ENCODE assay signal across 8 cellular contexts in genomic region chr15:83559310-83559966, GRCh38.
A peak's percentile ranks its signal among the peaks of the same experiment; 100 is the strongest.
DNase-seq lines count a peak whose midpoint lies in the region; ATAC-seq, FAIRE-seq and TF ChIP-seq lines count a peak whose summit lies in the region.

No MANE protein-coding gene starts in this region.

- TF ChIP-seq CTCF in RWPE1 (conservative IDR thresholded peaks at IDR 0.05; ENCODE audit: low read depth) (peak; percentile 94), sigmoid colon (IDR thresholded peaks at IDR 0.05) (peak; percentile 54 to 83 (median 74))

- TF ChIP-seq POLR2A in sigmoid colon (IDR thresholded peaks at IDR 0.05), result no peak

- H3K36me3 ChIP-seq in sigmoid colon, result no peaks in the 10 kb centered on the region

- DNase-seq in C1 segment of cervical spinal cord (lab: John Stamatoyannopoulos, UW) (peak in 11 of 14 donors; percentile 15 to 69 (median 39)), HTR-8/SVneo (ENCODE audit: insufficient read length, low spot score) (peak; percentile 57), RWPE1 (ENCODE audit: low spot score) (peak; percentile 86), astrocyte of the hippocampus (ENCODE audit: low read depth, low spot score) (peak; percentile 82), hepatic stellate cell (ENCODE audit: low spot score) (peak; percentile 43), sigmoid colon (peak; percentile 78)

- H3K4me3 ChIP-seq in sigmoid colon, result no peak overlapping the region

- POLR2A ChIA-PET in RWPE1 (lab: Yijun Ruan, JAX; ENCODE audit: low non-redundant PET), result no interaction called here

- ATAC-seq in GM18870 (IDR thresholded peaks at IDR 0.05; ENCODE audit: unreplicated experiment), result peak; percentile 81
- ATAC-seq in GM19324 (IDR thresholded peaks at IDR 0.05; ENCODE audit: low FRiP score, unreplicated experiment), result no peak

- H3K27ac ChIP-seq in RWPE1, result no peak overlapping the region
- no peak overlapping the region for H3K27ac ChIP-seq in sigmoid colon

- no peak for TF ChIP-seq EP300 in sigmoid colon (IDR thresholded peaks at IDR 0.05)

- CTCF ChIA-PET in RWPE1 (lab: Yijun Ruan, JAX), result interaction anchor here (0.6 to 2.2 kb wide), 9 partner anchors 11 to 1022 kb away, joined by 3 to 20 read pairs (median 3); partner anchors contain the start of gene SH3GL3

- H3K27me3 ChIP-seq in sigmoid colon, result no peaks in the 10 kb centered on the region

- FAIRE-seq in HTR-8/SVneo (lab: Jason Lieb, UNC), result peak; percentile 89

- H3K9me3 ChIP-seq in sigmoid colon, result no peaks in the 10 kb centered on the region

- 2 to 10% methylated on average over 7 of the region's 7 CpGs for WGBS in sigmoid colon, 2 donors

- intact Hi-C loops in sigmoid colon (cut with DNase I), result loop anchor here (1.0 kb wide), 2 partner anchors 121 to 311 kb away; no protein-coding TSS in a partner anchor

- H3K4me1 ChIP-seq in sigmoid colon, result no peaks in the 10 kb centered on the region
